In genomic region chr5:2006971-2007291, GRCh38 we compare ENCODE assay signal across 25 cellular contexts.
"Had no signal": no experiment of that assay in that cellular context is flagged by ENCODE, and none has a peak within 500 bp of the region (broad histone marks: within the 10 kb centered on the region; RNA-seq: fewer than 3 reads in every experiment).

No MANE protein-coding gene starts in this region.

- H3K9me3 ChIP-seq: MG63, Peyer's patch had no signal

- H3K4me3 Mint-ChIP-seq: activated CD4-positive, alpha-beta T cell treated with anti-CD3 and anti-CD28 coated beads, Interleukin-2, amount 10 ng/mL, durations not matched to agents 24 days and 14 days; activated CD8-positive, alpha-beta T cell treated with anti-CD3 and anti-CD28 coated beads for 36 hours; activated naive CD4-positive, alpha-beta T cell treated with anti-CD3 and anti-CD28 coated beads, Interleukin-2, amount 10 ng/mL, durations not matched to agents 7 days and 5 days; activated naive CD8-positive, alpha-beta T cell; activated naive CD8-positive, alpha-beta T cell treated with anti-CD3 and anti-CD28 coated beads, Interleukin-2, amount 50 U/mL, for 24 hours; activated T-cell treated with anti-CD3 and anti-CD28 coated beads, Interleukin-2, amount 50 U/mL, for 4 hours; activated T-helper 1 cell treated with anti-CD3 and anti-CD28 coated beads, Interleukin-12 subunit alpha, Interleukin-12 subunit beta, Interleukin-2, Interleukin-4 antibody, amounts not matched to agents 30 ng/mL and 10 ng/mL and 1 ng/mL, durations not matched to agents 14 hours and 24 hours and 36 hours; brain had no signal

- H3K27ac Mint-ChIP-seq: activated CD4-positive, alpha-beta T cell treated with anti-CD3 and anti-CD28 coated beads, Interleukin-2, amount 10 ng/mL, durations not matched to agents 24 days and 14 days; activated CD8-positive, alpha-beta T cell treated with anti-CD3 and anti-CD28 coated beads for 36 hours; activated naive CD4-positive, alpha-beta T cell treated with anti-CD3 and anti-CD28 coated beads, Interleukin-2, amount 10 ng/mL, durations not matched to agents 7 days and 5 days; activated naive CD8-positive, alpha-beta T cell; activated naive CD8-positive, alpha-beta T cell treated with anti-CD3 and anti-CD28 coated beads, Interleukin-2, amount 50 U/mL, for 24 hours; activated T-helper 1 cell treated with anti-CD3 and anti-CD28 coated beads, Interleukin-12 subunit alpha, Interleukin-12 subunit beta, Interleukin-2, Interleukin-4 antibody, amounts not matched to agents 30 ng/mL and 10 ng/mL and 1 ng/mL, durations not matched to agents 14 hours and 24 hours and 36 hours; brain had no signal

- H3K4me1 ChIP-seq: Peyer's patch had no signal

- H3K27me3 Mint-ChIP-seq: activated CD4-positive, alpha-beta T cell treated with anti-CD3 and anti-CD28 coated beads, Interleukin-2, amount 10 ng/mL, durations not matched to agents 24 days and 14 days had no signal

- H3K27ac ChIP-seq: Peyer's patch had no signal

- H3K9me3 Mint-ChIP-seq: activated CD4-positive, alpha-beta T cell treated with anti-CD3 and anti-CD28 coated beads, Interleukin-2, amount 10 ng/mL, durations not matched to agents 24 days and 14 days; activated CD8-positive, alpha-beta T cell treated with anti-CD3 and anti-CD28 coated beads for 36 hours; activated naive CD4-positive, alpha-beta T cell treated with anti-CD3 and anti-CD28 coated beads, Interleukin-2, amount 10 ng/mL, durations not matched to agents 7 days and 5 days; activated naive CD8-positive, alpha-beta T cell treated with anti-CD3 and anti-CD28 coated beads, Interleukin-2, amount 50 U/mL, for 24 hours; activated T-cell treated with anti-CD3 and anti-CD28 coated beads, Interleukin-2, amount 50 U/mL, for 4 hours; activated T-helper 1 cell treated with anti-CD3 and anti-CD28 coated beads, Interleukin-12 subunit alpha, Interleukin-12 subunit beta, Interleukin-2, Interleukin-4 antibody, amounts not matched to agents 30 ng/mL and 10 ng/mL and 1 ng/mL, durations not matched to agents 14 hours and 24 hours and 36 hours had no signal

- ATAC-seq: activated CD8-positive, alpha-beta T cell treated with anti-CD3 and anti-CD28 coated beads for 36 hours; activated naive CD8-positive, alpha-beta T cell treated with anti-CD3 and anti-CD28 coated beads, Interleukin-2, amount 50 U/mL, for 24 hours; activated T-cell treated with anti-CD3 and anti-CD28 coated beads, Interleukin-2, amount 50 U/mL, for 4 hours; PC-3 had no signal

- H3K27me3 ChIP-seq: Peyer's patch had no signal

- DNase-seq: activated CD4-positive, alpha-beta T cell treated with anti-CD3 and anti-CD28 coated beads, Interleukin-2, amount 50 U/mL, for 4 hours; activated CD8-positive, alpha-beta T cell treated with anti-CD3 and anti-CD28 coated beads for 36 hours; activated naive CD4-positive, alpha-beta T cell treated with anti-CD3 and anti-CD28 coated beads, Interleukin-2, amount 10 ng/mL, durations not matched to agents 7 days and 5 days; activated naive CD8-positive, alpha-beta T cell treated with anti-CD3 and anti-CD28 coated beads, Interleukin-2, amount 50 U/mL, for 24 hours; activated T-cell treated with anti-CD3 and anti-CD28 coated beads for 4 hours; activated T-cell treated with anti-CD3 and anti-CD28 coated beads, Interleukin-2, amount 50 U/mL, for 4 hours; anterior cingulate cortex; Kasumi-1; KG1; MG63; NCI-H1048; NCI-H1436 treated with DMSO at 0.1 percent for 48 hours; NCI-H1694 treated with DMSO at 0.1 percent for 48 hours; NCI-H2029; NCI-H345; NCI-H524 treated with DMSO at 0.1 percent for 48 hours; PC-3; Peyer's patch; Right ventricle myocardium superior; RPMI8226; T1000 had no signal

- H3K4me3 ChIP-seq: MG63, Peyer's patch had no signal

- H3K4me1 Mint-ChIP-seq: activated CD4-positive, alpha-beta T cell treated with anti-CD3 and anti-CD28 coated beads, Interleukin-2, amount 10 ng/mL, durations not matched to agents 24 days and 14 days; activated naive CD4-positive, alpha-beta T cell treated with anti-CD3 and anti-CD28 coated beads, Interleukin-2, amount 10 ng/mL, durations not matched to agents 7 days and 5 days; activated naive CD8-positive, alpha-beta T cell treated with anti-CD3 and anti-CD28 coated beads, Interleukin-2, amount 50 U/mL, for 24 hours; brain had no signal

- H3K36me3 Mint-ChIP-seq: activated naive CD4-positive, alpha-beta T cell treated with anti-CD3 and anti-CD28 coated beads, Interleukin-2, amount 10 ng/mL, durations not matched to agents 7 days and 5 days; activated naive CD8-positive, alpha-beta T cell; brain had no signal

- H3K36me3 ChIP-seq: MG63, Peyer's patch had no signal
